9 cellular contexts compared by ENCODE assay signal in the genomic region with DNA sequence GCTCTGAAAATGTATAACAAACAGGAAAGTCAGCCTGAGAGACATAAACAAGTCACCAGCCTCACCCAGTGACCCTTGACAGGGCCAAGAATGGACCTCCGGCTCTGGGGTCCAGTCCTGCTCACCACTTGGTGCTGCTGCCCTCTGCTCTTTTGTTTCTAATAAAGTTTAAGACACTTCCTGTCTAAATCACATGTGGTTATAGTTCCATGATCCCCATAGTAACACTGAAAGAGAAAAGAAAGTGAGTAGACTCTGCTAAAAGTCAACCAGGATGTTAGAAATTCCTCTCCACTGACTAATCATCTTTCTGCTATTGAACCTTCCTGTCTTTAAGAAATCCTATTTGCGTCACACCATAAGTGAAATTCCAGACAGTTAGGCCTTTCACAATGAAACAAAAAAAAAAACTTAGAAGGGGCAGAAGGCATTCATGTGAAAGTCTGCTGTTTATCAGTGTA.
DNase-seq lines count a peak whose midpoint lies in the region; ATAC-seq and TF ChIP-seq lines count a peak whose summit lies in the region.
"Had no signal": no experiment of that assay in that cellular context is flagged by ENCODE, and none has a peak within 500 bp of the region (broad histone marks: within the 10 kb centered on the region; RNA-seq: fewer than 3 reads in every experiment).

No MANE protein-coding gene starts in this region.

- no peaks in the 10 kb centered on the region for H3K27me3 ChIP-seq in hepatocyte

- H3K9me2 ChIP-seq in hepatocyte (replicated peaks; ENCODE audit: insufficient read depth), result no peaks in the 10 kb centered on the region

- H3K27ac Mint-ChIP-seq in activated naive CD8-positive, alpha-beta T cell treated with anti-CD3 and anti-CD28 coated beads for 36 hours, result no peak overlapping the region

- H3K36me3 ChIP-seq in hepatocyte (replicated peaks; ENCODE audit: insufficient read depth, low read depth), result no peaks in the 10 kb centered on the region

- no peaks in the 10 kb centered on the region for H3K79me2 ChIP-seq in hepatocyte

- no peak overlapping the region for H3K4me3 Mint-ChIP-seq in activated naive CD8-positive, alpha-beta T cell treated with anti-CD3 and anti-CD28 coated beads for 36 hours

- H3K36me3 Mint-ChIP-seq in activated naive CD8-positive, alpha-beta T cell treated with anti-CD3 and anti-CD28 coated beads for 36 hours, result no peaks in the 10 kb centered on the region

- WGBS in hepatocyte (ENCODE audit: low lambda C conversion rate, missing lambda C conversion rate), result 22% methylated on average over 2 of the region's 2 CpGs

- H3K9me3 Mint-ChIP-seq in activated naive CD8-positive, alpha-beta T cell treated with anti-CD3 and anti-CD28 coated beads for 36 hours, result no peaks in the 10 kb centered on the region

- no peak overlapping the region for H2AFZ ChIP-seq in hepatocyte

- no peaks in the 10 kb centered on the region for H3K4me1 Mint-ChIP-seq in activated naive CD8-positive, alpha-beta T cell treated with anti-CD3 and anti-CD28 coated beads for 36 hours

- H3K27me3 Mint-ChIP-seq in activated naive CD8-positive, alpha-beta T cell treated with anti-CD3 and anti-CD28 coated beads for 36 hours, result peaks cover 25% of the 10 kb centered on the region

- ATAC-seq in HG02610 (IDR thresholded peaks at IDR 0.05; ENCODE audit: unreplicated experiment) (peak; percentile 42), GM21528 (IDR thresholded peaks at IDR 0.05; ENCODE audit: low FRiP score, unreplicated experiment) (no peak), GM18909 (IDR thresholded peaks at IDR 0.05; ENCODE audit: poor library complexity, unreplicated experiment) (no peak)

- peak overlapping the region; percentile 30 for H3K4me2 ChIP-seq in hepatocyte

- H3K9me3 ChIP-seq in hepatocyte (ENCODE audit: low read depth), result no peaks in the 10 kb centered on the region

- H4K20me1 ChIP-seq in hepatocyte (ENCODE audit: insufficient read depth, poor library complexity, severe bottlenecking), result no peaks in the 10 kb centered on the region

- peak overlapping the region; percentile 84 for H3K27ac ChIP-seq in hepatocyte
- H3K27ac ChIP-seq: VCaP had no signal

- H3K4me1 ChIP-seq in hepatocyte (ENCODE audit: insufficient read depth), result peaks cover 11% of the 10 kb centered on the region

- no peak overlapping the region for H3K4me3 ChIP-seq in hepatocyte

- DNase-seq in amniotic epithelial cell (ENCODE audit: low read depth) (peak; percentile 100), hepatocyte (ENCODE audit: low spot score) (peak; percentile 72), stromal cell of bone marrow (ENCODE audit: low read depth) (peak; percentile 98), T-helper 9 cell (no peak)
- DNase-seq in activated naive CD8-positive, alpha-beta T cell treated with anti-CD3 and anti-CD28 coated beads for 36 hours, result no peak

- TF ChIP-seq CTCF in hepatocyte (IDR thresholded peaks at IDR 0.05; ENCODE audit: poor library complexity), result no peak

Comparison
In these comparisons a context has a peak if more than half of its experiments do, and no peak if none do; other contexts are left out.
1. DNase-seq: peak in amniotic epithelial cell (single experiment), hepatocyte (single experiment) and stromal cell of bone marrow (single experiment); none in T-helper 9 cell (single experiment) and activated naive CD8-positive, alpha-beta T cell treated with anti-CD3 and anti-CD28 coated beads for 36 hours (single experiment).